ENCODE assay signal across 14 cellular contexts in the genomic region with DNA sequence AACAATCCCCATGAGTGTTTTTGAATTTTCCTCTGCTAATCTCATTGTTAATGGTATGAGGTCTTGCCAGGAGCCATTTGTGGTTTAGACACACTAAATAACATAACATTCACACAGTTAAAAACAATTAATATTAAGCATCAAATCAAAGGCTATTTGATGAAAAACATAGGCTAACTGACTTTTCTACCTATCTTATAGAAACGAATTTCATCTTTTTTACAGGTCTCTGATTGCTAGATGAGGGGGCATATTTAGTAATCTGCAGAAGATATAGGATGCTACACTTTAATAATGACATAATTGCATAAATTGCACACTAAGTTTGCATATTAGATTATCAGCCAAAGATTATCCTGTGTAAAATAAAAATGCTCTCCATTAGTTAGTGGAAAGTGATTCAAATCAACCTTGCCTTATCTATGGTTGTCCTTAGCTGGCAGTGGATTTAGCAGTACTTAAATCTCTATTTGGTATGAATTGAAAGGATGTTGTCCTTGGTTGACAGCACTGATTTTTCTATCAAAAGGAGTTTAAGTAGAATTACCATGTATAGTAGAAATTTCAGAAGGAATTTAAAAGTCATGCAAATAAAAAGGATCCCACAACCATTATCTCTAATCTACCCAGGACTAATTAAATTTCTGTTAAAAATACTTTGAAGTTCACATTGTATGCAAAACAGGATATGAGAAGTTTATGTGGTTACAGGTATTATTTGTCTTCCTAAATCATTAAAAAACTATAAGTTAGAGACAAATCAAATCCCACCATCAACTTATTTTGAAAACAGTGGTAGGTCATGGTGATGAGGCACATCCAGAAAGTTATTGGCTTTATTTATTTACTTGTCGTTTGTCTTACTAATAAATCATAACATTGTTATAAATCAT. TPM values are rescaled to one million over a fixed set of nuclear protein-coding genes. Genes with fewer than 3 reads are reported as not detected.
DNase-seq lines count a peak whose midpoint lies in the region; ATAC-seq and TF ChIP-seq lines count a peak whose summit lies in the region.
"Had no signal": no experiment of that assay in that cellular context is flagged by ENCODE, and none has a peak within 500 bp of the region (broad histone marks: within the 10 kb centered on the region; RNA-seq: fewer than 3 reads in every experiment).

No MANE protein-coding gene starts in this region.

- H2BK12ac ChIP-seq in trophoblast cell (ENCODE audit: low read length): no peak overlapping the region

- no peaks in the 10 kb centered on the region for H3K79me2 ChIP-seq in trophoblast cell (ENCODE audit: control insufficient read depth, insufficient read depth, low read length, poor library complexity)

- H2BK5ac ChIP-seq in trophoblast cell (ENCODE audit: low read depth, low read length, poor library complexity): no peak overlapping the region

- H3K14ac ChIP-seq in trophoblast cell (ENCODE audit: low read length): no peak overlapping the region

- peaks cover 0 to 1% of the 10 kb centered on the region in 2 experiments for H3K4me1 ChIP-seq in trophoblast cell (ENCODE audit: control insufficient read depth in 1 of 2, insufficient read depth in 2 of 2, low read length in 2 of 2)
- H3K4me1 ChIP-seq: upper lobe of right lung had no signal

- H3K27me3 ChIP-seq in trophoblast cell (ENCODE audit: insufficient read depth, low read length): no peaks in the 10 kb centered on the region

- peaks cover 1% of the 10 kb centered on the region for H3K79me1 ChIP-seq in trophoblast cell (ENCODE audit: low read length)

- no peak overlapping the region for H3K9ac ChIP-seq in trophoblast cell (ENCODE audit: low read length)

- no peak overlapping the region for H3K18ac ChIP-seq in trophoblast cell (ENCODE audit: low read length)

- no peaks in the 10 kb centered on the region for H3K36me3 Mint-ChIP-seq in activated CD4-positive, alpha-beta T cell treated with anti-CD3 and anti-CD28 coated beads for 36 hours (ENCODE audit: low read depth)
- H3K36me3 Mint-ChIP-seq in brain: no peaks in the 10 kb centered on the region

- H4K8ac ChIP-seq in trophoblast cell (ENCODE audit: low read depth, low read length): no peak overlapping the region

- no peak for ATAC-seq in activated CD4-positive, alpha-beta T cell treated with anti-CD3 and anti-CD28 coated beads for 36 hours
- ATAC-seq: left colon, upper lobe of right lung had no signal

- no peak overlapping the region for H3K4me3 ChIP-seq in trophoblast cell (ENCODE audit: low read depth, low read length)
- H3K4me3 ChIP-seq: skin epidermis, upper lobe of right lung had no signal

- peak overlapping the region; percentile 5 for H3K27ac Mint-ChIP-seq in activated CD4-positive, alpha-beta T cell treated with anti-CD3 and anti-CD28 coated beads for 36 hours
- H3K27ac Mint-ChIP-seq in brain: peak overlapping the region in 1 of 5 experiments; percentile 16

- H2AK5ac ChIP-seq in trophoblast cell (ENCODE audit: low read length): no peak overlapping the region

- no peaks in the 10 kb centered on the region for H3K27me3 Mint-ChIP-seq in activated CD4-positive, alpha-beta T cell treated with anti-CD3 and anti-CD28 coated beads for 36 hours
- H3K27me3 Mint-ChIP-seq in brain: peaks cover 3% of the 10 kb centered on the region

- POLR2A ChIA-PET in activated CD4-positive, alpha-beta T cell treated with anti-CD3 and anti-CD28 coated beads for 36 hours (lab: Charles Lee): no interaction called here

- intact Hi-C loops in activated CD4-positive, alpha-beta T cell treated with anti-CD3 and anti-CD28 coated beads for 36 hours (cut with DNase I, micrococcal nuclease): no loop called here

- CTCF ChIA-PET in activated CD4-positive, alpha-beta T cell treated with anti-CD3 and anti-CD28 coated beads for 36 hours (lab: Charles Lee): interaction anchor here (1.1 kb wide), 1 partner anchor 14 kb away, joined by 3 read pairs; no protein-coding TSS in a partner anchor

- no peak overlapping the region for H3K4ac ChIP-seq in trophoblast cell (ENCODE audit: low read depth, low read length)

- H3K9me3 ChIP-seq in KOPT-K1 (ENCODE audit: insufficient read depth, low read length, poor library complexity, severe bottlenecking): no peaks in the 10 kb centered on the region
- no peaks in the 10 kb centered on the region for H3K9me3 ChIP-seq in trophoblast cell (ENCODE audit: insufficient read depth, low read depth, low read length)
- H3K9me3 ChIP-seq: upper lobe of right lung had no signal

- DNase-seq in activated CD4-positive, alpha-beta T cell treated with anti-CD3 and anti-CD28 coated beads for 36 hours: no peak
- DNase-seq in activated CD4-positive, alpha-beta T cell treated with anti-CD3 and anti-CD28 coated beads, Interleukin-2, amount 50 U/mL, for 4 hours: no peak
- DNase-seq in trophoblast cell (no peak), islet precursor cell (no peak), ureter (ENCODE audit: low spot score) (no peak), glomerular visceral epithelial cell (ENCODE audit: extremely low spot score) (no peak)
- DNase-seq: DMS153, SHP77, upper lobe of right lung had no signal

- H3K27ac ChIP-seq in KOPT-K1 (ENCODE audit: low read depth, low read length, poor library complexity, severe bottlenecking) (peak overlapping the region; percentile 98), trophoblast cell (ENCODE audit: low read depth, low read length) (no peak overlapping the region)
- H3K27ac ChIP-seq: upper lobe of right lung had no signal

- H3K36me3 ChIP-seq in KOPT-K1 (ENCODE audit: insufficient read depth, low read length) (no peaks in the 10 kb centered on the region), trophoblast cell (ENCODE audit: control insufficient read depth in 1 of 2, insufficient read depth in 2 of 2, low read length in 2 of 2) (no peaks in the 10 kb centered on the region)
- H3K36me3 ChIP-seq: upper lobe of right lung had no signal

- TF ChIP-seq CTCF in brain (conservative IDR thresholded peaks at IDR 0.05): no peak

- no peak overlapping the region for H4K91ac ChIP-seq in trophoblast cell (ENCODE audit: low read depth, low read length)

- H3K4me3 Mint-ChIP-seq in activated CD4-positive, alpha-beta T cell treated with anti-CD3 and anti-CD28 coated beads for 36 hours: no peak overlapping the region
- H3K4me3 Mint-ChIP-seq in brain: peak overlapping the region in 4 of 5 experiments; percentile 27 to 54 (median 36)
- H3K4me3 Mint-ChIP-seq: nephron progenitor cell had no signal

- no peak overlapping the region for H3K23ac ChIP-seq in trophoblast cell (ENCODE audit: low read length)

- H3K4me2 ChIP-seq in trophoblast cell (ENCODE audit: low read length): peak overlapping the region; percentile 16

- H2AFZ ChIP-seq in trophoblast cell (ENCODE audit: insufficient read depth, low read length, poor library complexity): no peak overlapping the region

- no CpG with 5 or more reads among the region's 2 CpGs for WGBS in trophoblast cell (ENCODE audit: extremely low coverage, insufficient coverage, insufficient read length)

- peaks cover 26% of the 10 kb centered on the region for H3K4me1 Mint-ChIP-seq in activated CD4-positive, alpha-beta T cell treated with anti-CD3 and anti-CD28 coated beads for 36 hours
- peaks cover 40% of the 10 kb centered on the region for H3K4me1 Mint-ChIP-seq in brain

- no peak overlapping the region for H2BK120ac ChIP-seq in trophoblast cell (ENCODE audit: insufficient read depth, low read length, poor library complexity)

- H3K9me3 Mint-ChIP-seq in activated CD4-positive, alpha-beta T cell treated with anti-CD3 and anti-CD28 coated beads for 36 hours (ENCODE audit: low read depth): no peaks in the 10 kb centered on the region
- H3K9me3 Mint-ChIP-seq in brain: no peaks in the 10 kb centered on the region
- H3K9me3 Mint-ChIP-seq: nephron progenitor cell had no signal

- H4K12ac ChIP-seq in trophoblast cell (ENCODE audit: low read depth, low read length): no peak overlapping the region

RNA-seq across cellular contexts. Expression of a gene that starts 50.6 kb away (rescaled TPM):
- total RNA-seq in activated CD4-positive, alpha-beta T cell treated with anti-CD3 and anti-CD28 coated beads for 36 hours: 10 to 100 TPM; 10.1 to 10.8 TPM
- polyA plus RNA-seq in brain (ENCODE audit: insufficient read depth, low read depth, low replicate concordance): 18.5 TPM
- 35.1 and 37.3 TPM in 2 replicates for polyA plus RNA-seq in trophoblast cell (2013)
- 63.2 TPM for total RNA-seq in ureter
